12 cellular contexts compared by ENCODE assay signal in the genomic region with DNA sequence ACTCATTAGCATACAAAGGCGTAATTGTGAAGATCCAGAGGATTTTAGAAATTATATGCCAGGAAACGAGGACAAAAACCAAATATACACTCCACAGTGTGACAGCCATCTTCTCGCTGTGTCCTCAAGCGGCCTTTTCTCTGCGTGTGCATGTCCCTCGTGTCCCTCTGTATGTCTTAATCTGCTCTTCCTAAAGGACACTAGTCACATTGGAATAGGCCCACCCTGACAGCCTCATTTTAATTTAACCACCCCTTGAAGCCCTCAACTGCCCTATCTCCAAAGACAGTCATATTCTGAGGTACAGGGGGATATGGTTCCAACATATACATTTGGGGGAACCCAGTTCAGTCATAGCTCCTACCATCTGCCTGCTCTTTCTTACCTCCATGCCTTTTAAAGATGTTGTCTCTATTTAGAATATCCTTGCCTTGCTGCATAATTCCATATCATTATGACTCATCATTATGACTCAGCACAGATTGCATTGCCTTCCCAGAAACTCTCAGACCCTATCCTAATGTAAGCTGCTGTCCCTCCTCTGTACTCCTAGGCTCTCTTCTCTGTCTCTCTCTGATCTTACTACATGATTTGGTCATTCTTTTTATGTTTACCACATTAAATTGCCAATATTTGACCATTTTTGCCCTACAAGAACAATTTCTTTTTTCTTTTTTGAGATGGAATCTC.
DNase-seq lines count a peak whose midpoint lies in the region; ATAC-seq and TF ChIP-seq lines count a peak whose summit lies in the region.
"Had no signal": no experiment of that assay in that cellular context is flagged by ENCODE, and none has a peak within 500 bp of the region (broad histone marks: within the 10 kb centered on the region; RNA-seq: fewer than 3 reads in every experiment).

No MANE protein-coding gene starts in this region.

- WGBS in esophagus squamous epithelium, 2 donors, result 85 to 100% methylated on average over 6 of the region's 6 CpGs

- H3K27ac ChIP-seq in RWPE2 (ENCODE audit: poor library complexity, severe bottlenecking), result peak overlapping the region; percentile 24
- peak overlapping the region in 3 of 4 donors; percentile 2 to 51 (median 46) for H3K27ac ChIP-seq in esophagus squamous epithelium
- H3K27ac ChIP-seq: KMS-11 had no signal

- intact Hi-C loops in esophagus squamous epithelium (cut with DNase I), result loop anchor here (10.0 kb wide), 1 partner anchor 143 kb away; no protein-coding TSS in a partner anchor

- TF ChIP-seq POLR2A in esophagus squamous epithelium (IDR thresholded peaks at IDR 0.05), result no peak

- H3K4me1 ChIP-seq in RWPE2 (ENCODE audit: insufficient read depth, poor library complexity, severe bottlenecking) (peaks cover 23% of the 10 kb centered on the region), esophagus squamous epithelium (peaks cover 10 to 29% (median 19%) of the 10 kb centered on the region in 3 donors)

- H3K27me3 ChIP-seq in RWPE2 (ENCODE audit: insufficient read depth, poor library complexity, severe bottlenecking) (no peaks in the 10 kb centered on the region), esophagus squamous epithelium (no peaks in the 10 kb centered on the region)

- H3K9me3 ChIP-seq in RWPE2 (ENCODE audit: severe bottlenecking) (no peaks in the 10 kb centered on the region), esophagus squamous epithelium (no peaks in the 10 kb centered on the region)

- peak; percentile 77 for DNase-seq in GM04503 (ENCODE audit: low read depth)
- DNase-seq in RWPE2 (ENCODE audit: low spot score), result no peak
- no peak for DNase-seq in esophagus squamous epithelium (lab: John Stamatoyannopoulos, UW)
- peak; percentile 43 for DNase-seq in retinal pigment epithelial cell (ENCODE audit: low read depth)
- no peak for DNase-seq in NCI-H748 treated with DMSO at 0.1 percent for 48 hours (lab: John Stamatoyannopoulos, UW)
- DNase-seq: posterior cingulate gyrus; SHP77; stimulated activated naive CD4-positive, alpha-beta T cell treated with Interleukin-2 at 50 U/mL for 16 hours had no signal

- no peak for TF ChIP-seq CTCF in RWPE2 (IDR thresholded peaks at IDR 0.05; ENCODE audit: poor library complexity, severe bottlenecking)
- no peak for TF ChIP-seq CTCF in esophagus squamous epithelium (IDR thresholded peaks at IDR 0.05)
- no peak for TF ChIP-seq CTCF in retinal pigment epithelial cell (conservative IDR thresholded peaks at IDR 0.05; ENCODE audit: low read depth, low read length)

- H3K36me3 ChIP-seq in RWPE2 (ENCODE audit: low read depth), result no peaks in the 10 kb centered on the region
- H3K36me3 ChIP-seq in esophagus squamous epithelium, result no peaks in the 10 kb centered on the region

- H3K4me3 ChIP-seq in RWPE2 (ENCODE audit: severe bottlenecking), result no peak overlapping the region
- no peak overlapping the region for H3K4me3 ChIP-seq in esophagus squamous epithelium
- no peak overlapping the region for H3K4me3 ChIP-seq in retinal pigment epithelial cell (ENCODE audit: low read length)

- ATAC-seq in RWPE2 (ENCODE audit: low read depth), result peak; percentile 96
- no peak for ATAC-seq in HG02610 (IDR thresholded peaks at IDR 0.05; ENCODE audit: unreplicated experiment)
- ATAC-seq in GM21576 (IDR thresholded peaks at IDR 0.05; ENCODE audit: unreplicated experiment), result no peak
- ATAC-seq in GM18498 (IDR thresholded peaks at IDR 0.05; ENCODE audit: unreplicated experiment), result no peak

Comparison
In these comparisons a context has a peak if more than half of its experiments do, and no peak if none do; other contexts are left out.
1. DNase-seq: peak in GM04503 (single experiment) and retinal pigment epithelial cell (single experiment); none in RWPE2 (single experiment), esophagus squamous epithelium (single experiment) and NCI-H748 treated with DMSO at 0.1 percent for 48 hours (single experiment).